ENCODE assay signal across 9 cellular contexts in genomic region chr6:116876635-116877611, GRCh38.
DNase-seq lines count a peak whose midpoint lies in the region; ATAC-seq, FAIRE-seq and TF ChIP-seq lines count a peak whose summit lies in the region.
"Had no signal": no experiment of that assay in that cellular context is flagged by ENCODE, and none has a peak within 500 bp of the region (broad histone marks: within the 10 kb centered on the region; RNA-seq: fewer than 3 reads in every experiment).

TSS of gene RFX6 (plus strand) at chr6:116877242. CDS start at chr6:116877276, 34 bp downstream.

- peaks cover 31% of the 10 kb centered on the region for H3K27me3 Mint-ChIP-seq in stimulated activated memory B cell treated with anti-CD40 and anti-IgM and Interleukin-4, amounts not matched to agents 10 μg/mL and 1 μg/mL and 100 μg/mL, for 72 hours

- H3K4me3 Mint-ChIP-seq in stimulated activated memory B cell treated with anti-CD40 and anti-IgM and Interleukin-4, amounts not matched to agents 10 μg/mL and 1 μg/mL and 100 μg/mL, for 72 hours: peak within 1 kb of the TSS; percentile 44

- no peak within 1 kb of the TSS for H3K27ac ChIP-seq in WERI-Rb-1
- H3K27ac ChIP-seq: skin epidermis had no signal

- TF ChIP-seq CTCF in WERI-Rb-1 (IDR thresholded peaks at IDR 0.05; ENCODE audit: low read depth, low read length): no peak

- peaks cover 15% of the 10 kb centered on the region for H3K27me3 ChIP-seq in WERI-Rb-1 (ENCODE audit: insufficient read depth, low read depth, severe bottlenecking)

- H3K4me1 Mint-ChIP-seq in stimulated activated memory B cell treated with anti-CD40 and anti-IgM and Interleukin-4, amounts not matched to agents 10 μg/mL and 1 μg/mL and 100 μg/mL, for 72 hours: peaks cover 12% of the 10 kb centered on the region

- H3K9me3 Mint-ChIP-seq in stimulated activated memory B cell treated with anti-CD40 and anti-IgM and Interleukin-4, amounts not matched to agents 10 μg/mL and 1 μg/mL and 100 μg/mL, for 72 hours: peaks cover 3% of the 10 kb centered on the region

- H3K9me3 ChIP-seq in WERI-Rb-1 (ENCODE audit: severe bottlenecking) (no peaks in the 10 kb centered on the region), iPS-18c (ENCODE audit: control insufficient read depth, insufficient read depth, low read length) (no peaks in the 10 kb centered on the region)

- no peaks in the 10 kb centered on the region for H3K36me3 ChIP-seq in WERI-Rb-1

- peak in 2 of 3 experiments; percentile 36 to 46 for DNase-seq in NCI-H1417 (lab: John Stamatoyannopoulos, UW)
- DNase-seq in NCI-H1417 treated with DMSO at 0.1 percent for 48 hours (lab: John Stamatoyannopoulos, UW): no peak
- peak; percentile 16 for DNase-seq in WERI-Rb-1
- DNase-seq in NCI-H446 (lab: John Stamatoyannopoulos, UW): no peak
- DNase-seq in RCC 7860 (ENCODE audit: low spot score): no peak

- FAIRE-seq in RCC 7860 (lab: Jason Lieb, UNC): no peak

- ATAC-seq in stimulated activated memory B cell treated with anti-CD40 and anti-IgM and Interleukin-4, amounts not matched to agents 10 μg/mL and 1 μg/mL and 100 μg/mL, for 72 hours: peak; percentile 61
- no peak for ATAC-seq in GM21423 (IDR thresholded peaks at IDR 0.05; ENCODE audit: unreplicated experiment)

- H3K36me3 Mint-ChIP-seq in stimulated activated memory B cell treated with anti-CD40 and anti-IgM and Interleukin-4, amounts not matched to agents 10 μg/mL and 1 μg/mL and 100 μg/mL, for 72 hours: no peaks in the 10 kb centered on the region

- H3K4me3 ChIP-seq in WERI-Rb-1 (ENCODE audit: low read depth, low read length) (peak within 1 kb of the TSS; percentile 58), iPS-18c (ENCODE audit: insufficient read depth, low read depth, low read length) (peak within 1 kb of the TSS; percentile 69)

- H3K27ac Mint-ChIP-seq in stimulated activated memory B cell treated with anti-CD40 and anti-IgM and Interleukin-4, amounts not matched to agents 10 μg/mL and 1 μg/mL and 100 μg/mL, for 72 hours: no peak within 1 kb of the TSS

Comparison
In these comparisons a context has a peak if more than half of its experiments do, and no peak if none do; other contexts are left out.
1. DNase-seq: peak in NCI-H1417 (2 of 3) and WERI-Rb-1 (single experiment); none in NCI-H1417 treated with DMSO at 0.1 percent for 48 hours (single experiment), NCI-H446 (0 of 2) and RCC 7860 (single experiment).